Comparison of ENCODE assay signal across 13 cellular contexts in genomic region chr2:111227716-111228141, GRCh38.
A peak's percentile ranks its signal among the peaks of the same experiment; 100 is the strongest.
DNase-seq lines count a peak whose midpoint lies in the region; ATAC-seq and TF ChIP-seq lines count a peak whose summit lies in the region.
"Had no signal": no experiment of that assay in that cellular context is flagged by ENCODE, and none has a peak within 500 bp of the region (broad histone marks: within the 10 kb centered on the region; RNA-seq: fewer than 3 reads in every experiment).

No MANE protein-coding gene starts in this region.

- CTCF ChIA-PET in Panc1 (lab: Charles Lee): no interaction called here

- peaks cover 4 to 16% of the 10 kb centered on the region in 2 donors for H3K36me3 Mint-ChIP-seq in activated naive CD4-positive, alpha-beta T cell treated with anti-CD3 and anti-CD28 coated beads, Interleukin-2, amount 50 U/mL, for 72 hours

- BruUV-seq in Panc1 (replicated peaks; lab: Mats Ljungman, UMichigan): no TSS peak

- POLR2A ChIA-PET in Panc1 (lab: Charles Lee): no interaction called here

- H3K79me2 ChIP-seq in osteoblast (ENCODE audit: insufficient read depth, low read length): peaks cover 2% of the 10 kb centered on the region

- ATAC-seq in Panc1 (peak; percentile 80; the same call in 1 of the 2 replicates), omental fat pad (ENCODE audit: low FRiP score) (no peak)
- no peak for ATAC-seq in activated naive CD4-positive, alpha-beta T cell treated with anti-CD3 and anti-CD28 coated beads, Interleukin-2, amount 50 U/mL, for 72 hours
- ATAC-seq: gastroesophageal sphincter had no signal

- intact Hi-C loops in Panc1 (cut with micrococcal nuclease; ENCODE audit: unreplicated experiment): no loop called here

- DNase-seq in GM04503 (ENCODE audit: low read depth): peak; percentile 71
- no peak for DNase-seq in Panc1 (ENCODE audit: low read depth, low spot score)
- peak; percentile 68 for DNase-seq in fibroblast of peridontal ligament (ENCODE audit: extremely low read depth)
- no peak for DNase-seq in osteoblast (ENCODE audit: insufficient read length, low spot score, missing footprints)
- no peak for DNase-seq in omental fat pad (ENCODE audit: low spot score)
- no peak for DNase-seq in HUDEP-2 (lab: John Stamatoyannopoulos, UW; ENCODE audit: unreplicated experiment in 76 of 76)
- DNase-seq in activated naive CD4-positive, alpha-beta T cell treated with anti-CD3 and anti-CD28 coated beads, Interleukin-2, amount 50 U/mL, for 72 hours (ENCODE audit: low spot score in 2 of 2): no peak
- DNase-seq in activated CD4-positive, CD25-positive, alpha-beta regulatory T cell (lab: John Stamatoyannopoulos, UW): no peak
- DNase-seq: naive B cell, NCI-H345, T-helper 1 cell had no signal

- H3K9me3 Mint-ChIP-seq in activated naive CD4-positive, alpha-beta T cell treated with anti-CD3 and anti-CD28 coated beads, Interleukin-2, amount 50 U/mL, for 72 hours: peaks cover 3 to 9% of the 10 kb centered on the region in 2 donors

- no peak overlapping the region for H3K27ac Mint-ChIP-seq in activated naive CD4-positive, alpha-beta T cell treated with anti-CD3 and anti-CD28 coated beads, Interleukin-2, amount 50 U/mL, for 72 hours

- H3K27ac ChIP-seq in Panc1 (ENCODE audit: low read length): no peak overlapping the region
- peak overlapping the region; percentile 42 for H3K27ac ChIP-seq in osteoblast (ENCODE audit: low read depth, low read length)
- H3K27ac ChIP-seq: breast epithelium, gastroesophageal sphincter had no signal

- no peaks in the 10 kb centered on the region for H3K36me3 ChIP-seq in Panc1 (ENCODE audit: control insufficient read depth, insufficient read depth, low read length)
- no peaks in the 10 kb centered on the region for H3K36me3 ChIP-seq in osteoblast (ENCODE audit: insufficient read depth, low read length)
- H3K36me3 ChIP-seq: breast epithelium, gastroesophageal sphincter had no signal

- H2AFZ ChIP-seq in osteoblast (ENCODE audit: low read length): no peak overlapping the region

- no peaks in the 10 kb centered on the region for H3K27me3 ChIP-seq in Panc1 (ENCODE audit: control insufficient read depth, insufficient read depth, low read length)
- no peaks in the 10 kb centered on the region for H3K27me3 ChIP-seq in osteoblast (ENCODE audit: insufficient read depth, low read length)
- H3K27me3 ChIP-seq: breast epithelium, gastroesophageal sphincter had no signal

- in situ Hi-C loops in Panc1 (cut with HindIII; ENCODE audit: low pct_unique_long_range_greater_than_20kb, low sequenced_read_pairs): no loop called here

- H3K4me1 ChIP-seq in Panc1 (ENCODE audit: control insufficient read depth, insufficient read depth, low read length) (no peaks in the 10 kb centered on the region), osteoblast (ENCODE audit: insufficient read depth, low read length) (peaks cover 13% of the 10 kb centered on the region)
- H3K4me1 ChIP-seq: breast epithelium, gastroesophageal sphincter had no signal

- peaks cover 18% of the 10 kb centered on the region for H4K20me1 ChIP-seq in osteoblast (ENCODE audit: insufficient read depth, low read length)

- H3K9me3 ChIP-seq in Panc1 (ENCODE audit: control insufficient read depth, insufficient read depth, low read depth, low read length) (peaks cover 5% of the 10 kb centered on the region; the same call in 1 of the 2 replicates), osteoblast (ENCODE audit: low read depth, low read length) (no peaks in the 10 kb centered on the region)
- H3K9me3 ChIP-seq: breast epithelium had no signal

- peak overlapping the region; percentile 49 for H3K4me2 ChIP-seq in osteoblast (ENCODE audit: insufficient read depth, low read length)

- TF ChIP-seq CTCF in Panc1 (IDR thresholded peaks at IDR 0.05) (no peak), osteoblast (IDR thresholded peaks at IDR 0.05; ENCODE audit: extremely low read depth, low read depth, low read length) (no peak), omental fat pad (IDR thresholded peaks at IDR 0.05) (no peak)

- H3K4me3 ChIP-seq in Panc1 (ENCODE audit: low read depth in 2 of 2, low read length in 2 of 2) (no peak overlapping the region), osteoblast (ENCODE audit: insufficient read depth, low read length) (no peak overlapping the region)
- H3K4me3 ChIP-seq: breast epithelium, gastroesophageal sphincter had no signal

Comparison
In these comparisons a context has a peak if more than half of its experiments do, and no peak if none do; other contexts are left out.
1. DNase-seq: peak in GM04503 (single experiment) and fibroblast of peridontal ligament (single experiment); none in Panc1 (single experiment), osteoblast (single experiment), omental fat pad (single experiment), HUDEP-2 (0 of 76), activated naive CD4-positive, alpha-beta T cell treated with anti-CD3 and anti-CD28 coated beads, Interleukin-2, amount 50 U/mL, for 72 hours (0 of 2) and activated CD4-positive, CD25-positive, alpha-beta regulatory T cell (0 of 4).